Comparison of ENCODE assay signal across 8 cellular contexts in genomic region chr18:32091724-32092421, GRCh38. TPM values are rescaled to one million over a fixed set of nuclear protein-coding genes. Genes with fewer than 3 reads are reported as not detected.
DNase-seq lines count a peak whose midpoint lies in the region; ATAC-seq and TF ChIP-seq lines count a peak whose summit lies in the region.

A gene with protein sequence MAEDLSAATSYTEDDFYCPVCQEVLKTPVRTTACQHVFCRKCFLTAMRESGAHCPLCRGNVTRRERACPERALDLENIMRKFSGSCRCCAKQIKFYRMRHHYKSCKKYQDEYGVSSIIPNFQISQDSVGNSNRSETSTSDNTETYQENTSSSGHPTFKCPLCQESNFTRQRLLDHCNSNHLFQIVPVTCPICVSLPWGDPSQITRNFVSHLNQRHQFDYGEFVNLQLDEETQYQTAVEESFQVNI (plus strand): TSS chr18:32091874. CDS start chr18:32092777, 903 bp downstream.

- WGBS in endodermal cell (ENCODE audit: insufficient coverage in 1 of 2, insufficient read length in 1 of 2), 2 experiments = 0% methylated on average over 41 to 75 of the region's 75 CpGs
- 0 to 1% methylated on average over 57 to 62 of the region's 75 CpGs for WGBS in mesodermal cell (ENCODE audit: insufficient coverage in 2 of 2), 2 experiments

- peak within 1 kb of the TSS; percentile 99 for H3K27ac ChIP-seq in endodermal cell (ENCODE audit: low read depth, low read length)
- peak within 1 kb of the TSS; percentile 98 for H3K27ac ChIP-seq in mesodermal cell (ENCODE audit: low read depth, low read length, severe bottlenecking)

- no peaks in the 10 kb centered on the region for H3K27me3 ChIP-seq in endodermal cell (ENCODE audit: control insufficient read depth, insufficient read depth, low read length, poor library complexity, severe bottlenecking)

- H3K4me1 Mint-ChIP-seq in activated CD8-positive, alpha-beta memory T cell treated with anti-CD3 and anti-CD28 coated beads, Interleukin-2, amount 10 ng/mL, durations not matched to agents 7 days and 5 days = peaks cover 41% of the 10 kb centered on the region
- H3K4me1 Mint-ChIP-seq in endodermal cell = peaks cover 11% of the 10 kb centered on the region

- peaks cover 32% of the 10 kb centered on the region for H3K36me3 Mint-ChIP-seq in activated CD8-positive, alpha-beta memory T cell treated with anti-CD3 and anti-CD28 coated beads, Interleukin-2, amount 10 ng/mL, durations not matched to agents 7 days and 5 days
- peaks cover 28% of the 10 kb centered on the region for H3K36me3 Mint-ChIP-seq in endodermal cell (ENCODE audit: low read depth)

- no peaks in the 10 kb centered on the region for H3K27me3 Mint-ChIP-seq in activated CD8-positive, alpha-beta memory T cell treated with anti-CD3 and anti-CD28 coated beads, Interleukin-2, amount 10 ng/mL, durations not matched to agents 7 days and 5 days
- H3K27me3 Mint-ChIP-seq in endodermal cell (ENCODE audit: insufficient read depth) = no peaks in the 10 kb centered on the region

- H3K4me1 ChIP-seq in endodermal cell (ENCODE audit: control insufficient read depth, insufficient read depth, low read length) = peaks cover 2% of the 10 kb centered on the region
- peaks cover 16% of the 10 kb centered on the region for H3K4me1 ChIP-seq in mesodermal cell (ENCODE audit: control insufficient read depth, insufficient read depth, low read length, poor library complexity, severe bottlenecking)

- H3K36me3 ChIP-seq in endodermal cell (ENCODE audit: control insufficient read depth, insufficient read depth, low read length) (peaks cover 24% of the 10 kb centered on the region), mesodermal cell (ENCODE audit: control insufficient read depth, insufficient read depth, low read length) (peaks cover 25% of the 10 kb centered on the region)

- CTCF ChIA-PET in activated CD8-positive, alpha-beta memory T cell treated with anti-CD3 and anti-CD28 coated beads, Interleukin-2, amount 10 ng/mL, durations not matched to agents 7 days and 5 days (lab: Charles Lee) = interaction anchor here (0.7 to 5.4 kb wide), 8 partner anchors 15 to 149 kb away, joined by 3 to 37 read pairs (median 6); partner anchors contain the start of genes RNF125 and TRAPPC8

- no peak for TF ChIP-seq CTCF in endodermal cell (conservative IDR thresholded peaks at IDR 0.05)

- no peaks in the 10 kb centered on the region for H3K9me3 ChIP-seq in endodermal cell (ENCODE audit: control insufficient read depth, low read length)
- H3K9me3 ChIP-seq in mesodermal cell (ENCODE audit: control insufficient read depth, low read length) = no peaks in the 10 kb centered on the region

- peak within 1 kb of the TSS; percentile 92 for H3K9ac ChIP-seq in endodermal cell (ENCODE audit: extremely low read depth, low read length, poor library complexity, severe bottlenecking)

- DNase-seq in COLO829 (ENCODE audit: low spot score) = peak; percentile 67
- DNase-seq in HUDEP-2 (lab: John Stamatoyannopoulos, UW; ENCODE audit: unreplicated experiment in 76 of 76) = peak in 74 of 76 experiments; percentile 35 to 99 (median 81)
- DNase-seq in NOMO-1 treated with dmso at 0.1 percent for 144 hours (lab: John Stamatoyannopoulos, UW; ENCODE audit: unreplicated experiment) = peak; percentile 66
- peak; percentile 92 for DNase-seq in activated CD8-positive, alpha-beta memory T cell treated with anti-CD3 and anti-CD28 coated beads, Interleukin-2, amount 10 ng/mL, durations not matched to agents 7 days and 5 days
- peak; percentile 93 for DNase-seq in endodermal cell
- peak; percentile 73 to 75 for DNase-seq in stimulated activated CD8-positive, alpha-beta memory T cell treated with anti-CD3 and anti-CD28 coated beads, Interleukin-15, amount 100 ng/mL, for 4 hours (ENCODE audit: low read depth in 2 of 2)

- H3K9me3 Mint-ChIP-seq in activated CD8-positive, alpha-beta memory T cell treated with anti-CD3 and anti-CD28 coated beads, Interleukin-2, amount 10 ng/mL, durations not matched to agents 7 days and 5 days (ENCODE audit: low read depth) = no peaks in the 10 kb centered on the region
- H3K9me3 Mint-ChIP-seq in endodermal cell = no peaks in the 10 kb centered on the region

- H3K4me3 ChIP-seq in endodermal cell (ENCODE audit: low read length) (peak within 1 kb of the TSS; percentile 88), mesodermal cell (ENCODE audit: extremely low read depth, insufficient read depth, low read length, poor library complexity, severe bottlenecking) (peak within 1 kb of the TSS; percentile 80)

- peak within 1 kb of the TSS; percentile 97 for H3K4me3 Mint-ChIP-seq in activated CD8-positive, alpha-beta memory T cell treated with anti-CD3 and anti-CD28 coated beads, Interleukin-2, amount 10 ng/mL, durations not matched to agents 7 days and 5 days
- peak within 1 kb of the TSS; percentile 89 for H3K4me3 Mint-ChIP-seq in endodermal cell

- H3K27ac Mint-ChIP-seq in activated CD8-positive, alpha-beta memory T cell treated with anti-CD3 and anti-CD28 coated beads, Interleukin-2, amount 10 ng/mL, durations not matched to agents 7 days and 5 days = peak within 1 kb of the TSS; percentile 96
- peak within 1 kb of the TSS; percentile 98 for H3K27ac Mint-ChIP-seq in endodermal cell

- peak; percentile 53 for ATAC-seq in GM21381 (IDR thresholded peaks at IDR 0.05; ENCODE audit: unreplicated experiment)
- peak; percentile 57 for ATAC-seq in activated CD8-positive, alpha-beta memory T cell treated with anti-CD3 and anti-CD28 coated beads, Interleukin-2, amount 10 ng/mL, durations not matched to agents 7 days and 5 days

RNA-seq across cellular contexts. Expression of the gene that starts here (rescaled TPM):
- total RNA-seq in activated CD8-positive, alpha-beta memory T cell treated with anti-CD3 and anti-CD28 coated beads, Interleukin-2, amount 10 ng/mL, durations not matched to agents 7 days and 5 days = 10 to 100 TPM; 62.1 to 72.9 TPM
- 10 to 100 TPM; 45.2 to 59.6 TPM for total RNA-seq in endodermal cell
- 70.9 TPM for polyA plus RNA-seq in endodermal cell (2013, experiment 1 of 2)
- polyA plus RNA-seq in endodermal cell (2013, experiment 2 of 2) = 56.7 TPM
- polyA plus RNA-seq in mesodermal cell (2013, experiment 1 of 2) = 39.0 TPM
- polyA plus RNA-seq in mesodermal cell (2013, experiment 2 of 2) = 38.2 TPM

Comparison
In these comparisons a context has a peak if more than half of its experiments do, and no peak if none do; other contexts are left out.
1. Peak in every context shown above with its lines: DNase-seq, ATAC-seq, H3K4me3 ChIP-seq and H3K27ac ChIP-seq.